Comparison of ENCODE assay signal across 1 cellular context in genomic region chr2:232299927-232300674, GRCh38.
TF ChIP-seq lines count a peak whose summit lies in the region.

No MANE protein-coding gene starts in this region.

TF ChIP-seq in WTC11, 78 proteins besides CTCF, POLR2A, EP300 and RAD21 (continued from another document):
- TF ChIP-seq AFF4 (CRISPR knock-in tag; IDR thresholded peaks at IDR 0.05; ENCODE audit: borderline replicate concordance) (no peak), USF1 (CRISPR knock-in tag; IDR thresholded peaks at IDR 0.05) (no peak), ZNF396 (CRISPR knock-in tag; IDR thresholded peaks at IDR 0.05; ENCODE audit: borderline replicate concordance) (no peak), E2F5 (CRISPR knock-in tag; IDR thresholded peaks at IDR 0.05) (no peak), E2F1 (CRISPR knock-in tag; IDR thresholded peaks at IDR 0.05) (no peak), ZNF232 (CRISPR knock-in tag; IDR thresholded peaks at IDR 0.05) (no peak)
